ENCODE assay signal across 17 cellular contexts in the genomic region with DNA sequence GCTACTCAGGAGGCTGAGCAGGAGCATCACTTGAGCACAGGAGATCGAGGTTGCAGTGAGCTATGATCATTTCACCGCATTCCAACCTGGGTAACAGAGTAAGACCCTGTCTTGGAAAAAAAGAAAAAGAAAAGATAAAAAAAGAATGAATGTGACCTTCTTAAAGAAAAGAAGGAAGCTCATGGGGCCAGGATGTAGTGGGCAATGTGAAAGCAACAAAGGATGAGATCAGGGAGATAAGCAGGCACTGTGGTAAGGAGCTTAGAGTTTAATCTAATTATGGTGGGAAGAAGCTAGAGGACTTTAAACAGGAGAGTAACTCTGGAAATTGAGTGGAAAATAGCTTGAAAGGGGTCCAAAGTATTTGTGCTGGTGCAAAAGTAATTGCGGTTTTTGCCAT.
"Had no signal": no experiment of that assay in that cellular context is flagged by ENCODE, and none has a peak within 500 bp of the region (broad histone marks: within the 10 kb centered on the region; RNA-seq: fewer than 3 reads in every experiment).

No MANE protein-coding gene starts in this region.

- ATAC-seq: esophagus mucosa, left lobe of liver, natural killer cell had no signal

- H3K27me3 ChIP-seq: ovary, right atrium auricular region, stomach had no signal

- H3K9me3 ChIP-seq: ovary, stomach had no signal

- H3K4me1 Mint-ChIP-seq: mesothelial cell of epicardium, natural killer cell, neural crest cell had no signal

- H3K4me3 Mint-ChIP-seq: mesothelial cell of epicardium, natural killer cell, neural crest cell had no signal

- H3K27ac Mint-ChIP-seq: mesothelial cell of epicardium, natural killer cell had no signal

- H3K4me1 ChIP-seq: right atrium auricular region, stomach had no signal

- H3K36me3 ChIP-seq: ovary, right atrium auricular region, stomach had no signal

- H3K36me3 Mint-ChIP-seq: mesothelial cell of epicardium, natural killer cell had no signal

- H3K27ac ChIP-seq: coronary artery, ovary, right atrium auricular region, stomach had no signal

- DNase-seq: effector CD8-positive, alpha-beta T cell; islet precursor cell; natural killer cell; nucleus accumbens; ovary; small intestine; stimulated activated CD4-positive, alpha-beta T cell treated with anti-CD3 and anti-CD28 coated beads, Interleukin-12 subunit alpha, Interleukin-12 subunit beta, amount 100 ng/mL, for 4 hours; stimulated activated naive CD4-positive, alpha-beta T cell; stomach; substantia nigra; trophoblast cell had no signal

- H3K4me3 ChIP-seq: coronary artery, ovary, right atrium auricular region, stomach had no signal
